Comparison of ENCODE assay signal across 1 cellular context in the genomic region with DNA sequence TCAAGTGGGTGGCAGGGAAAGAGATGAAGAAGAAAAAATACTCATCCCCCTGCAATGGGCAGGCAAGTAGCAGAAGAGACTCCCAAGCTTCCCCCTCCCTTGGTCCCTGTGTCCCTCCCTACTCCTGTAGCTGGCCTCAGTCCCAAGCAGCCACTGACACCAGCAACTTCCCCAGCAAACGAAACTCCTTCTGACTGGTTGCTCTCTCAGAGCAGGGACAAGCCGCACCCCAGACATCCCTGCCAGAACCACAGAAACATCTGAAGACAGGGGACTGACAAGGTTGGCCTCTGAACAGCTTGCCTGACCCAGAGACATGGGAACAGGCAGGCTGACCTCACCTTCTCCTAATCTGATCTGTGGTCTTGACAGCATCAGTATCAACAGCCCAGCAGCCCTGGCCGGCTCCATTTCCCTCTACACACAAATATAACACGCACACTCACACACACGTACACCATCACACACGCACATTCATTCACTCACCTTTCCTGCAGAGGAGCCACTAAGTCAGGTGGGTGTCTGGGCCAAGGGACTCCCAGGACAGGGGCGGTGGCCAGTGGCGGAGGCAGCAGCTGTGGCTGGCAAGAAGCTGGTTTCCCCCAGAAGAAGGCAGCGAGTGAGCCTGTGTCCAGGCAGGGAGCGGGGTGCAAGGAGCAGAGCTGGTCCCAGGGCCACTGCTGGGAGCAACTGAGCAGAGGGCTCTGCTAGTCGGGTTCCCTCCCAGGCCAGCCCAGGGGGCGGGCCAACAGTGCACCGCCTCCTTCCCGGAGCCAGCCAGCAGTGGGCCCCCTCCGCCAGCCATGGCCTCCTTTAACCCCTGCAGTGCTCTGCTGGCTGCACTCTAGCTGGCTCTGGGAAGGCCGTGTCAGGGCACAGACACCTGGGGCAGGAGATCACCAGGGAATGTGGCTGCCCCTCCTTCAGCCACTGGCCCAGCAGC.
TF ChIP-seq lines count a peak whose summit lies in the region.

No MANE protein-coding gene starts in this region.

TF ChIP-seq in HEK293, 187 proteins besides CTCF, POLR2A, EP300 and RAD21 (continued from another document):
- TF ChIP-seq WT1 (tag by site-specific recombination; IDR thresholded peaks at IDR 0.05) (no peak), ZFP69B (tag by site-specific recombination; IDR thresholded peaks at IDR 0.05) (peak; percentile 99), GLIS2 (tag by site-specific recombination; IDR thresholded peaks at IDR 0.05) (peak; percentile 41; the same call in 1 of the 2 replicates), ZNF544 (tag by site-specific recombination; IDR thresholded peaks at IDR 0.05) (no peak), ZFP37 (tag by site-specific recombination; IDR thresholded peaks at IDR 0.05) (no peak), ZNF571 (tag by site-specific recombination; IDR thresholded peaks at IDR 0.05) (no peak), MZF1 (tag by site-specific recombination; IDR thresholded peaks at IDR 0.05; ENCODE audit: borderline replicate concordance) (no peak)
- TF ChIP-seq, protein P1, sequence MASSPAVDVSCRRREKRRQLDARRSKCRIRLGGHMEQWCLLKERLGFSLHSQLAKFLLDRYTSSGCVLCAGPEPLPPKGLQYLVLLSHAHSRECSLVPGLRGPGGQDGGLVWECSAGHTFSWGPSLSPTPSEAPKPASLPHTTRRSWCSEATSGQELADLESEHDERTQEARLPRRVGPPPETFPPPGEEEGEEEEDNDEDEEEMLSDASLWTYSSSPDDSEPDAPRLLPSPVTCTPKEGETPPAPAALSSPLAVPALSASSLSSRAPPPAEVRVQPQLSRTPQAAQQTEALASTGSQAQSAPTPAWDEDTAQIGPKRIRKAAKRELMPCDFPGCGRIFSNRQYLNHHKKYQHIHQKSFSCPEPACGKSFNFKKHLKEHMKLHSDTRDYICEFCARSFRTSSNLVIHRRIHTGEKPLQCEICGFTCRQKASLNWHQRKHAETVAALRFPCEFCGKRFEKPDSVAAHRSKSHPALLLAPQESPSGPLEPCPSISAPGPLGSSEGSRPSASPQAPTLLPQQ (tag by site-specific recombination; IDR thresholded peaks at IDR 0.05), result peak; percentile 99
- TF ChIP-seq, protein P2, sequence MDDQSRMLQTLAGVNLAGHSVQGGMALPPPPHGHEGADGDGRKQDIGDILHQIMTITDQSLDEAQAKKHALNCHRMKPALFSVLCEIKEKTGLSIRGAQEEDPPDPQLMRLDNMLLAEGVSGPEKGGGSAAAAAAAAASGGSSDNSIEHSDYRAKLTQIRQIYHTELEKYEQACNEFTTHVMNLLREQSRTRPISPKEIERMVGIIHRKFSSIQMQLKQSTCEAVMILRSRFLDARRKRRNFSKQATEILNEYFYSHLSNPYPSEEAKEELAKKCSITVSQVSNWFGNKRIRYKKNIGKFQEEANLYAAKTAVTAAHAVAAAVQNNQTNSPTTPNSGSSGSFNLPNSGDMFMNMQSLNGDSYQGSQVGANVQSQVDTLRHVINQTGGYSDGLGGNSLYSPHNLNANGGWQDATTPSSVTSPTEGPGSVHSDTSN (CRISPR knock-in tag; IDR thresholded peaks at IDR 0.05), result no peak
